8 cellular contexts compared by ENCODE assay signal in genomic region chr4:118265312-118266144, GRCh38.
A peak's percentile ranks its signal among the peaks of the same experiment; 100 is the strongest.
DNase-seq lines count a peak whose midpoint lies in the region; ATAC-seq and TF ChIP-seq lines count a peak whose summit lies in the region.

No MANE protein-coding gene starts in this region.

- H3K27me3 ChIP-seq in right cardiac atrium (ENCODE audit: control insufficient read depth, insufficient read depth) = no peaks in the 10 kb centered on the region
- no peaks in the 10 kb centered on the region for H3K27me3 ChIP-seq in WERI-Rb-1 (ENCODE audit: insufficient read depth, low read depth, severe bottlenecking)

- intact Hi-C loops in Right ventricle myocardium inferior (cut with DNase I) = no loop called here
- intact Hi-C loops in cardiac septum (cut with DNase I) = no loop called here
- intact Hi-C loops in right cardiac atrium (cut with DNase I) = no loop called here

- TF ChIP-seq CTCF in WERI-Rb-1 (IDR thresholded peaks at IDR 0.05; ENCODE audit: low read depth, low read length) = no peak

- H3K36me3 ChIP-seq in WERI-Rb-1 = no peaks in the 10 kb centered on the region

- H3K4me1 Mint-ChIP-seq in activated T-helper 17 cell treated with anti-CD3 and anti-CD28 coated beads, Interleukin-2, amount 50 U/mL, for 72 hours = no peaks in the 10 kb centered on the region

- H3K9me3 Mint-ChIP-seq in activated T-helper 17 cell treated with anti-CD3 and anti-CD28 coated beads, Interleukin-2, amount 50 U/mL, for 72 hours = no peaks in the 10 kb centered on the region

- DNase-seq in Right ventricle myocardium inferior (ENCODE audit: missing footprints) (peak; percentile 72), cardiac septum (ENCODE audit: low spot score) (no peak), right cardiac atrium (peak; percentile 15 to 65 (median 59)), hippocampal formation (lab: John Stamatoyannopoulos, UW) (no peak), WERI-Rb-1 (no peak), DMS53 (lab: John Stamatoyannopoulos, UW) (no peak)
- DNase-seq in stimulated activated CD4-positive, alpha-beta T cell treated with anti-CD3 and anti-CD28 coated beads, Interleukin-4, amount 100 ng/mL, for 1 hour = peak; percentile 30

- H3K27ac ChIP-seq in right cardiac atrium (ENCODE audit: low read length) = no peak overlapping the region
- no peak overlapping the region for H3K27ac ChIP-seq in WERI-Rb-1

- no peaks in the 10 kb centered on the region for H3K9me3 ChIP-seq in right cardiac atrium (ENCODE audit: control insufficient read depth, low read length)
- H3K9me3 ChIP-seq in WERI-Rb-1 (ENCODE audit: severe bottlenecking) = no peaks in the 10 kb centered on the region

- H3K27ac Mint-ChIP-seq in activated T-helper 17 cell treated with anti-CD3 and anti-CD28 coated beads, Interleukin-2, amount 50 U/mL, for 72 hours = no peak overlapping the region

- H3K4me3 ChIP-seq in right cardiac atrium (ENCODE audit: low read length) (peak overlapping the region; percentile 54), WERI-Rb-1 (ENCODE audit: low read depth, low read length) (no peak overlapping the region)

- H3K4me1 ChIP-seq in right cardiac atrium (ENCODE audit: control insufficient read depth, insufficient read depth, low read length) = no peaks in the 10 kb centered on the region

- WGBS in right cardiac atrium = 14% methylated on average over 64 of the region's 64 CpGs

- H3K27me3 Mint-ChIP-seq in activated T-helper 17 cell treated with anti-CD3 and anti-CD28 coated beads, Interleukin-2, amount 50 U/mL, for 72 hours = peaks cover 5% of the 10 kb centered on the region

- no peak for ATAC-seq in Right ventricle myocardium inferior
- peak; percentile 70 for ATAC-seq in activated T-helper 17 cell treated with anti-CD3 and anti-CD28 coated beads, Interleukin-2, amount 50 U/mL, for 72 hours (replicated peaks)
- ATAC-seq in right cardiac atrium = peak; percentile 52 to 64

- no peaks in the 10 kb centered on the region for H3K36me3 Mint-ChIP-seq in activated T-helper 17 cell treated with anti-CD3 and anti-CD28 coated beads, Interleukin-2, amount 50 U/mL, for 72 hours (ENCODE audit: low read depth)

- H3K4me3 Mint-ChIP-seq in activated T-helper 17 cell treated with anti-CD3 and anti-CD28 coated beads, Interleukin-2, amount 50 U/mL, for 72 hours = peak overlapping the region; percentile 63

Comparison
In these comparisons a context has a peak if more than half of its experiments do, and no peak if none do; other contexts are left out.
1. DNase-seq: peak in Right ventricle myocardium inferior (single experiment), right cardiac atrium (3 of 3) and stimulated activated CD4-positive, alpha-beta T cell treated with anti-CD3 and anti-CD28 coated beads, Interleukin-4, amount 100 ng/mL, for 1 hour (single experiment); none in cardiac septum (single experiment), hippocampal formation (0 of 2), WERI-Rb-1 (single experiment) and DMS53 (single experiment).